ENCODE assay signal across 9 cellular contexts in genomic region chr6:37303891-37304503, GRCh38. TPM values are rescaled to one million over a fixed set of nuclear protein-coding genes. Genes with fewer than 3 reads are reported as not detected.
A peak's percentile ranks its signal among the peaks of the same experiment; 100 is the strongest.
DNase-seq lines count a peak whose midpoint lies in the region; ATAC-seq and TF ChIP-seq lines count a peak whose summit lies in the region.
"Had no signal": no experiment of that assay in that cellular context is flagged by ENCODE, and none has a peak within 500 bp of the region (broad histone marks: within the 10 kb centered on the region; RNA-seq: fewer than 3 reads in every experiment).

No MANE protein-coding gene starts in this region.

- H3K27me3 ChIP-seq in AG04450 (ENCODE audit: control insufficient read depth, insufficient read depth, low read length) (no peaks in the 10 kb centered on the region), OCI-LY3 (ENCODE audit: low read depth, low read length) (no peaks in the 10 kb centered on the region)
- H3K27me3 ChIP-seq: upper lobe of left lung had no signal

- H3K9ac ChIP-seq in OCI-LY3 (ENCODE audit: low read length) = no peak overlapping the region

- no peaks in the 10 kb centered on the region for H3K27me3 Mint-ChIP-seq in nephron (ENCODE audit: low read depth)

- no peak overlapping the region for H3K27ac ChIP-seq in AG04450 (ENCODE audit: low read depth, low read length)
- H3K27ac ChIP-seq in OCI-LY3 (ENCODE audit: low read length) = no peak overlapping the region
- H3K27ac ChIP-seq: upper lobe of left lung had no signal

- POLR2A ChIA-PET in AG04450 (lab: Yijun Ruan, JAX) = interaction anchor here (0.6 kb wide), 1 partner anchor 248 kb away, joined by 7 read pairs; no protein-coding TSS in a partner anchor

- peaks cover 34% of the 10 kb centered on the region for H3K4me1 Mint-ChIP-seq in nephron

- no peak overlapping the region for H2AFZ ChIP-seq in OCI-LY3 (ENCODE audit: low read depth, low read length)

- H3K4me2 ChIP-seq in OCI-LY3 (ENCODE audit: low read length) = no peak overlapping the region

- CTCF ChIA-PET in AG04450 (lab: Charles Lee) = interaction anchor here (0.6 to 3.0 kb wide), 10 partner anchors 10 to 1979 kb away, joined by 3 to 18 read pairs (median 5); no protein-coding TSS in a partner anchor

- peaks cover 56% of the 10 kb centered on the region for H3K36me3 Mint-ChIP-seq in nephron (ENCODE audit: low read depth)

- H3K4me3 Mint-ChIP-seq in nephron = no peak overlapping the region

- peaks cover under 1% of the 10 kb centered on the region; the same call in 1 of the 2 replicates for H3K4me1 ChIP-seq in OCI-LY3 (ENCODE audit: low read length)

- no peaks in the 10 kb centered on the region for H3K9me3 Mint-ChIP-seq in nephron

- no peaks in the 10 kb centered on the region for H3K9me3 ChIP-seq in AG04450 (ENCODE audit: control insufficient read depth, insufficient read depth, low read length)
- H3K9me3 ChIP-seq in OCI-LY3 (ENCODE audit: insufficient read depth, low read length) = no peaks in the 10 kb centered on the region
- H3K9me3 ChIP-seq: upper lobe of left lung had no signal

- H3K27ac Mint-ChIP-seq in nephron = peak overlapping the region in 2 of 3 experiments; percentile 15 to 46

- DNase-seq in AG04450 (ENCODE audit: low read depth, low spot score) = no peak
- DNase-seq in GM12864 (ENCODE audit: low read depth) = no peak
- peak; percentile 64 for DNase-seq in dermis blood vessel endothelial cell
- DNase-seq in OCI-M2 (lab: John Stamatoyannopoulos, UW; ENCODE audit: unreplicated experiment) = no peak
- no peak for DNase-seq in NOMO-1 treated with dmso at 0.1 percent for 144 hours (lab: John Stamatoyannopoulos, UW; ENCODE audit: unreplicated experiment)
- DNase-seq: upper lobe of left lung had no signal

- peaks cover 15% of the 10 kb centered on the region for H3K36me3 ChIP-seq in OCI-LY3 (replicated peaks; ENCODE audit: low read depth, low read length)

- no peak overlapping the region for H3K4me3 ChIP-seq in AG04450 (ENCODE audit: low read depth, low read length)
- H3K4me3 ChIP-seq in GM12864 (ENCODE audit: low read depth, low read length) = no peak overlapping the region
- no peak overlapping the region for H3K4me3 ChIP-seq in OCI-LY3 (ENCODE audit: low read length)
- H3K4me3 ChIP-seq: upper lobe of left lung had no signal

- ATAC-seq in GM21447 (IDR thresholded peaks at IDR 0.05; ENCODE audit: unreplicated experiment) = no peak

- H4K20me1 ChIP-seq in OCI-LY3 (ENCODE audit: insufficient read depth, low read length) = no peaks in the 10 kb centered on the region

- TF ChIP-seq CTCF in AG04450 (IDR thresholded peaks at IDR 0.05; ENCODE audit: low read depth, low read length) = peak; percentile 78
- peak; percentile 60 for TF ChIP-seq CTCF in GM12864 (IDR thresholded peaks at IDR 0.05; ENCODE audit: low read depth, low read length, missing control alignments)
- TF ChIP-seq CTCF in OCI-LY3 (IDR thresholded peaks at IDR 0.05; ENCODE audit: low read depth, low read length) = peak; percentile 83
- TF ChIP-seq CTCF in nephron (IDR thresholded peaks at IDR 0.05; ENCODE audit: unreplicated experiment in 3 of 3) = peak; percentile 58 to 65 (median 60)

- H3K79me2 ChIP-seq in OCI-LY3 (ENCODE audit: low read length) = no peaks in the 10 kb centered on the region

RNA-seq across cellular contexts. Expression of gene TMEM217, which starts 46.1 kb away (rescaled TPM):
- polyA plus RNA-seq in AG04450 (2011; rRNA removed) = 7.7 and 7.8 TPM in 2 replicates
- polyA minus RNA-seq in AG04450 (2011; rRNA and poly(A)+ RNA removed) = 4.0 and 7.6 TPM in 2 replicates
- 12.1 and 12.4 TPM in 2 replicates for total RNA-seq in dermis blood vessel endothelial cell

RNA-seq across cellular contexts. Expression of gene TBC1D22B, which starts 46.4 kb away (rescaled TPM):
- polyA plus RNA-seq in AG04450 (2011; rRNA removed) = 9.7 and 9.8 TPM in 2 replicates
- 7.5 and 8.7 TPM in 2 replicates for polyA minus RNA-seq in AG04450 (2011; rRNA and poly(A)+ RNA removed)
- 9.5 and 12.1 TPM in 2 replicates for total RNA-seq in dermis blood vessel endothelial cell

RNA-seq across cellular contexts. Expression of gene RNF8, which starts 49.8 kb away (rescaled TPM):
- 20.1 and 26.3 TPM in 2 replicates for polyA plus RNA-seq in AG04450 (2011; rRNA removed)
- polyA minus RNA-seq in AG04450 (2011; rRNA and poly(A)+ RNA removed) = 10.2 and 11.7 TPM in 2 replicates
- total RNA-seq in dermis blood vessel endothelial cell = 30.8 and 48.1 TPM in 2 replicates
